In the genomic region with DNA sequence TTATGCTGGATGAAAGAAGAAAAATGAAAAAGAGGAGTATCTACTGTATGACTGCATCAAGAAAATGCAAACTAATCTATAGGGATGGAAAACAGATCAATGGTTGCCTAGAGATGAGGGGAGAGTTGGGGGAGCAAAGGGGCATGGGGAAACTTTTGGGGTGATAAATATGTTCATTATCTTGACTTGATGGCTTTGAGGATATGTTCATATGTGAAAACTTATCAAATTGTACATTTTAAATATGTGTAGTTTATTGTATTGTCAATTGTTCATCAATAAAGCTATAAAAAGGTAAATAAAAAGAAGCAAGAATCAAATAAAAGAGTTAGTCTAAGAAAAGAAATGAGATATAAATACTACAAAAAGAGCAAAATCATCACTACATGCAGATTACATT, we compare ENCODE assay signal across 2 cellular contexts.
TF ChIP-seq lines count a peak whose summit lies in the region.

No MANE protein-coding gene starts in this region.

TF ChIP-seq in HepG2, 621 proteins besides CTCF, POLR2A, EP300 and RAD21:
- TF ChIP-seq CBX5 (CRISPR knock-in tag; IDR thresholded peaks at IDR 0.05; ENCODE audit: borderline replicate concordance), result no peak
- no peak for TF ChIP-seq ZSCAN12 (CRISPR knock-in tag; IDR thresholded peaks at IDR 0.05)
- no peak for TF ChIP-seq TCF12 (IDR thresholded peaks at IDR 0.05)
- no peak for TF ChIP-seq TCF12 (CRISPR knock-in tag; IDR thresholded peaks at IDR 0.05)
- no peak for TF ChIP-seq SNAPC2 (CRISPR knock-in tag; IDR thresholded peaks at IDR 0.05)
- TF ChIP-seq, protein P1, sequence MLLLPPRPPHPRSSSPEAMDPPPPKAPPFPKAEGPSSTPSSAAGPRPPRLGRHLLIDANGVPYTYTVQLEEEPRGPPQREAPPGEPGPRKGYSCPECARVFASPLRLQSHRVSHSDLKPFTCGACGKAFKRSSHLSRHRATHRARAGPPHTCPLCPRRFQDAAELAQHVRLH (CRISPR knock-in tag; IDR thresholded peaks at IDR 0.05; ENCODE audit: borderline replicate concordance, low read depth), result no peak
- peak; percentile 91 for TF ChIP-seq HNRNPK (IDR thresholded peaks at IDR 0.05; ENCODE audit: low read depth, low read length, poor library complexity, severe bottlenecking)
- no peak for TF ChIP-seq KDM2A (CRISPR knock-in tag; IDR thresholded peaks at IDR 0.05; ENCODE audit: borderline replicate concordance, low read depth)
- no peak for TF ChIP-seq ZNF614 (CRISPR knock-in tag; IDR thresholded peaks at IDR 0.05; ENCODE audit: borderline replicate concordance)
- no peak for TF ChIP-seq ZFP36L1 (CRISPR knock-in tag; IDR thresholded peaks at IDR 0.05)
- no peak for TF ChIP-seq CEBPG (CRISPR knock-in tag; IDR thresholded peaks at IDR 0.05)
- no peak for TF ChIP-seq SSRP1 (CRISPR knock-in tag; IDR thresholded peaks at IDR 0.05)
- no peak for TF ChIP-seq TEAD3 (CRISPR knock-in tag; optimal IDR thresholded peaks at IDR 0.05; ENCODE audit: borderline replicate concordance)
- TF ChIP-seq, protein P2, sequence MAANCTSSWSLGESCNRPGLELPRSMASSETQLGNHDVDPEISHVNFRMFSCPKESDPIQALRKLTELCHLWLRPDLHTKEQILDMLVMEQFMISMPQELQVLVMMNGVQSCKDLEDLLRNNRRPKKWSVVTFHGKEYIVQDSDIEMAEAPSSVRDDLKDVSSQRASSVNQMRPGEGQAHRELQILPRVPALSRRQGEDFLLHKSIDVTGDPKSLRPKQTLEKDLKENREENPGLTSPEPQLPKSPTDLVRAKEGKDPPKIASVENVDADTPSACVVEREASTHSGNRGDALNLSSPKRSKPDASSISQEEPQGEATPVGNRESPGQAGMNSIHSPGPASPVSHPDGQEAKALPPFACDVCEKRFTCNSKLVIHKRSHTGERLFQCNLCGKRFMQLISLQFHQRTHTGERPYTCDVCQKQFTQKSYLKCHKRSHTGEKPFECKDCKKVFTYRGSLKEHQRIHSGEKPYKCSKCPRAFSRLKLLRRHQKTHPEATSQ (CRISPR knock-in tag; IDR thresholded peaks at IDR 0.05; ENCODE audit: borderline replicate concordance), result no peak
- TF ChIP-seq, protein P3, sequence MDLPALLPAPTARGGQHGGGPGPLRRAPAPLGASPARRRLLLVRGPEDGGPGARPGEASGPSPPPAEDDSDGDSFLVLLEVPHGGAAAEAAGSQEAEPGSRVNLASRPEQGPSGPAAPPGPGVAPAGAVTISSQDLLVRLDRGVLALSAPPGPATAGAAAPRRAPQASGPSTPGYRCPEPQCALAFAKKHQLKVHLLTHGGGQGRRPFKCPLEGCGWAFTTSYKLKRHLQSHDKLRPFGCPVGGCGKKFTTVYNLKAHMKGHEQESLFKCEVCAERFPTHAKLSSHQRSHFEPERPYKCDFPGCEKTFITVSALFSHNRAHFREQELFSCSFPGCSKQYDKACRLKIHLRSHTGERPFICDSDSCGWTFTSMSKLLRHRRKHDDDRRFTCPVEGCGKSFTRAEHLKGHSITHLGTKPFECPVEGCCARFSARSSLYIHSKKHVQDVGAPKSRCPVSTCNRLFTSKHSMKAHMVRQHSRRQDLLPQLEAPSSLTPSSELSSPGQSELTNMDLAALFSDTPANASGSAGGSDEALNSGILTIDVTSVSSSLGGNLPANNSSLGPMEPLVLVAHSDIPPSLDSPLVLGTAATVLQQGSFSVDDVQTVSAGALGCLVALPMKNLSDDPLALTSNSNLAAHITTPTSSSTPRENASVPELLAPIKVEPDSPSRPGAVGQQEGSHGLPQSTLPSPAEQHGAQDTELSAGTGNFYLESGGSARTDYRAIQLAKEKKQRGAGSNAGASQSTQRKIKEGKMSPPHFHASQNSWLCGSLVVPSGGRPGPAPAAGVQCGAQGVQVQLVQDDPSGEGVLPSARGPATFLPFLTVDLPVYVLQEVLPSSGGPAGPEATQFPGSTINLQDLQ (CRISPR knock-in tag; IDR thresholded peaks at IDR 0.05), result no peak
- no peak for TF ChIP-seq MED13 (CRISPR knock-in tag; IDR thresholded peaks at IDR 0.05)
- peak; percentile 68 for TF ChIP-seq KAT2B (IDR thresholded peaks at IDR 0.05; ENCODE audit: borderline replicate concordance, low read depth, low read length)
- TF ChIP-seq ZNF282 (IDR thresholded peaks at IDR 0.05; ENCODE audit: partially characterized antibody), result no peak
- no peak for TF ChIP-seq IRF2 (CRISPR knock-in tag; IDR thresholded peaks at IDR 0.05)

TF ChIP-seq in GM12878, 131 proteins besides CTCF, POLR2A, EP300 and RAD21:
- TF ChIP-seq STAT3 (IDR thresholded peaks at IDR 0.05; ENCODE audit: low read depth, low read length), result no peak
- TF ChIP-seq, protein P4, sequence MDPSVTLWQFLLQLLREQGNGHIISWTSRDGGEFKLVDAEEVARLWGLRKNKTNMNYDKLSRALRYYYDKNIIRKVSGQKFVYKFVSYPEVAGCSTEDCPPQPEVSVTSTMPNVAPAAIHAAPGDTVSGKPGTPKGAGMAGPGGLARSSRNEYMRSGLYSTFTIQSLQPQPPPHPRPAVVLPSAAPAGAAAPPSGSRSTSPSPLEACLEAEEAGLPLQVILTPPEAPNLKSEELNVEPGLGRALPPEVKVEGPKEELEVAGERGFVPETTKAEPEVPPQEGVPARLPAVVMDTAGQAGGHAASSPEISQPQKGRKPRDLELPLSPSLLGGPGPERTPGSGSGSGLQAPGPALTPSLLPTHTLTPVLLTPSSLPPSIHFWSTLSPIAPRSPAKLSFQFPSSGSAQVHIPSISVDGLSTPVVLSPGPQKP (IDR thresholded peaks at IDR 0.05; ENCODE audit: low read depth, low read length), result no peak
- TF ChIP-seq, protein P5, sequence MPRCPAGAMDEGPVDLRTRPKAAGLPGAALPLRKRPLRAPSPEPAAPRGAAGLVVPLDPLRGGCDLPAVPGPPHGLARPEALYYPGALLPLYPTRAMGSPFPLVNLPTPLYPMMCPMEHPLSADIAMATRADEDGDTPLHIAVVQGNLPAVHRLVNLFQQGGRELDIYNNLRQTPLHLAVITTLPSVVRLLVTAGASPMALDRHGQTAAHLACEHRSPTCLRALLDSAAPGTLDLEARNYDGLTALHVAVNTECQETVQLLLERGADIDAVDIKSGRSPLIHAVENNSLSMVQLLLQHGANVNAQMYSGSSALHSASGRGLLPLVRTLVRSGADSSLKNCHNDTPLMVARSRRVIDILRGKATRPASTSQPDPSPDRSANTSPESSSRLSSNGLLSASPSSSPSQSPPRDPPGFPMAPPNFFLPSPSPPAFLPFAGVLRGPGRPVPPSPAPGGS (IDR thresholded peaks at IDR 0.05; ENCODE audit: borderline replicate concordance, insufficient read depth, low read depth, low read length, poor library complexity, severe bottlenecking), result no peak
TF ChIP-seq in GM12878: peak in this region for 0.
